Comparison of ENCODE assay signal across 9 cellular contexts in the genomic region with DNA sequence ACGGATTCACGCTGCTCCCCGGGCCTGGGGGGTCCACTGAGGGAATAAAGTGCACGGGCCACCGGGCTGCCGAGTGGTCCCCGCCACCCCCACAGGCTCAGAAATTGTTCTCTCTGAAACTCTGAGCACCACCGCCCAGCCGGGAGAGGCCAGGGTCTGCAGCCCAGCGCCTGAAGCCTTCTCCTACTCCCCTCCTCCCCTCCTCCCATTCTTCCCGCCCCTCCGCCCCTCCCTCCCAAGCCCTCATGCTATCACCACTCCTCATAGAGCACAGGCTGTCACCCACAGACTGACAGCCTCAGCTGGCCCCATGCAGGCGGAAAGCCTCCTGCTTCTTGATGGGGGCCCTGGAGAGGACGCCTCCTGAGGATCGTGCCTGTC. TPM values are rescaled to one million over a fixed set of nuclear protein-coding genes. Genes with fewer than 3 reads are reported as not detected.
DNase-seq lines count a peak whose midpoint lies in the region; ATAC-seq and TF ChIP-seq lines count a peak whose summit lies in the region.
"Had no signal": no experiment of that assay in that cellular context is flagged by ENCODE, and none has a peak within 500 bp of the region (broad histone marks: within the 10 kb centered on the region; RNA-seq: fewer than 3 reads in every experiment).

No MANE protein-coding gene starts in this region.

- no peaks in the 10 kb centered on the region for H3K79me2 ChIP-seq in osteoblast (ENCODE audit: insufficient read depth, low read length)

- H3K4me3 Mint-ChIP-seq in endothelial cell (ENCODE audit: unreplicated experiment): peak overlapping the region; percentile 42

- no peaks in the 10 kb centered on the region for H3K4me1 ChIP-seq in osteoblast (ENCODE audit: insufficient read depth, low read length)

- no peak overlapping the region for H3K27ac ChIP-seq in osteoblast (ENCODE audit: low read depth, low read length)

- intact Hi-C loops in posterior vena cava (cut with DNase I): no loop called here

- peaks cover 23% of the 10 kb centered on the region for H3K27me3 Mint-ChIP-seq in endothelial cell (ENCODE audit: unreplicated experiment)

- DNase-seq in ELF-1 (ENCODE audit: low read depth, low spot score): peak; percentile 52
- DNase-seq in NCI-H82 (lab: John Stamatoyannopoulos, UW): peak; percentile 90
- no peak for DNase-seq in endothelial cell (ENCODE audit: low spot score)
- no peak for DNase-seq in osteoblast (ENCODE audit: insufficient read length, low spot score, missing footprints)
- no peak for DNase-seq in inferior parietal cortex (ENCODE audit: extremely low spot score)
- DNase-seq in posterior vena cava (ENCODE audit: low spot score): no peak
- DNase-seq: effector CD4-positive, alpha-beta T cell had no signal

- no peak overlapping the region for H2AFZ ChIP-seq in osteoblast (ENCODE audit: low read length)

- no peaks in the 10 kb centered on the region for H3K4me1 Mint-ChIP-seq in endothelial cell (ENCODE audit: unreplicated experiment)

- no peak for ATAC-seq in GM21423 (IDR thresholded peaks at IDR 0.05; ENCODE audit: unreplicated experiment)
- ATAC-seq in HG03280 (IDR thresholded peaks at IDR 0.05; ENCODE audit: unreplicated experiment): no peak

- H3K27me3 ChIP-seq in osteoblast (ENCODE audit: insufficient read depth, low read length): no peaks in the 10 kb centered on the region

- H3K36me3 ChIP-seq in osteoblast (ENCODE audit: insufficient read depth, low read length): no peaks in the 10 kb centered on the region

- H3K9me3 Mint-ChIP-seq in endothelial cell (ENCODE audit: unreplicated experiment): no peaks in the 10 kb centered on the region

- H3K9me3 ChIP-seq in osteoblast (ENCODE audit: low read depth, low read length): no peaks in the 10 kb centered on the region

- TF ChIP-seq CTCF in endothelial cell (IDR thresholded peaks at IDR 0.05; ENCODE audit: unreplicated experiment): no peak
- no peak for TF ChIP-seq CTCF in osteoblast (IDR thresholded peaks at IDR 0.05; ENCODE audit: extremely low read depth, low read depth, low read length)

- peak overlapping the region; percentile 71 for H3K4me2 ChIP-seq in osteoblast (ENCODE audit: insufficient read depth, low read length)

- no peaks in the 10 kb centered on the region for H3K36me3 Mint-ChIP-seq in endothelial cell (ENCODE audit: low read depth, unreplicated experiment)

- H4K20me1 ChIP-seq in osteoblast (ENCODE audit: insufficient read depth, low read length): peaks cover 18% of the 10 kb centered on the region

- H3K27ac Mint-ChIP-seq in endothelial cell (ENCODE audit: unreplicated experiment): no peak overlapping the region

- peak overlapping the region; percentile 66 for H3K4me3 ChIP-seq in osteoblast (ENCODE audit: insufficient read depth, low read length)

RNA-seq across cellular contexts. Expression of a gene that starts 0.7 kb away (rescaled TPM):
- total RNA-seq in endothelial cell (ENCODE audit: unreplicated experiment) (3.0 TPM), osteoblast (2.9 and 4.0 TPM in 2 replicates), posterior vena cava (10 to 100 TPM in 1 of 2 donors, 1 to 10 TPM in 1; 9.3 to 11.8 TPM)

RNA-seq across cellular contexts. Expression of a gene that starts 17.6 kb away (rescaled TPM):
- total RNA-seq in endothelial cell (ENCODE audit: unreplicated experiment) (not detected), osteoblast (not detected in 2 replicates), posterior vena cava (not detected)

RNA-seq across cellular contexts. Expression of a gene that starts 25.8 kb away (rescaled TPM):
- total RNA-seq in endothelial cell (ENCODE audit: unreplicated experiment): 52.2 TPM
- 60.8 and 63.6 TPM in 2 replicates for total RNA-seq in osteoblast
- 10 to 100 TPM; 49.6 to 61.1 TPM for total RNA-seq in posterior vena cava

RNA-seq across cellular contexts. Expression of a gene that starts 55.7 kb away (rescaled TPM):
- not detected for total RNA-seq in endothelial cell (ENCODE audit: unreplicated experiment)
- total RNA-seq in osteoblast: 10.6 and 42.7 TPM in 2 replicates
- total RNA-seq in posterior vena cava: 1 to 10 TPM; 8.6 to 8.7 TPM

Comparison
In these comparisons a context has a peak if more than half of its experiments do, and no peak if none do; other contexts are left out.
1. DNase-seq: peak in ELF-1 (single experiment) and NCI-H82 (single experiment); none in endothelial cell (single experiment), osteoblast (single experiment), inferior parietal cortex (single experiment) and posterior vena cava (single experiment).